In genomic region chrX:40099046-40099968, GRCh38 we compare ENCODE assay signal across 8 cellular contexts. TPM values are rescaled to one million over a fixed set of nuclear protein-coding genes. Genes with fewer than 3 reads are reported as not detected.
DNase-seq lines count a peak whose midpoint lies in the region; ATAC-seq and TF ChIP-seq lines count a peak whose summit lies in the region.

No MANE protein-coding gene starts in this region.

- H3K27me3 Mint-ChIP-seq in neural progenitor cell (ENCODE audit: insufficient read depth, low read depth) = peaks cover 11% of the 10 kb centered on the region

- H3K79me2 ChIP-seq in neural progenitor cell (ENCODE audit: low read depth) = peaks cover 38% of the 10 kb centered on the region

- DNase-seq in GDM1 (lab: John Stamatoyannopoulos, UW) = peak; percentile 19
- DNase-seq in HAP-1 (ENCODE audit: low spot score in 2 of 2) = peak; percentile 45 to 82
- peak; percentile 66 for DNase-seq in NCI-H1092 (lab: John Stamatoyannopoulos, UW)
- peak in 3 of 4 experiments; percentile 5 to 38 (median 18) for DNase-seq in activated CD4-positive, CD25-positive, alpha-beta regulatory T cell (lab: John Stamatoyannopoulos, UW)
- DNase-seq in epithelial cell of proximal tubule (ENCODE audit: low read depth) = no peak
- DNase-seq in neural progenitor cell (ENCODE audit: low spot score) = peak; percentile 59
- no peak for DNase-seq in mesenteric fat pad (ENCODE audit: low spot score)

- peaks cover 9% of the 10 kb centered on the region for H3K9me3 Mint-ChIP-seq in neural progenitor cell

- no peak overlapping the region for H2AFZ ChIP-seq in neural progenitor cell (replicated peaks)

- H3K27ac ChIP-seq in neural progenitor cell = no peak overlapping the region

- H3K36me3 ChIP-seq in HAP-1 (replicated peaks) (peaks cover 3% of the 10 kb centered on the region), neural progenitor cell (no peaks in the 10 kb centered on the region)

- in situ Hi-C loops in HAP-1 (cut with MboI; ENCODE audit: low sequenced_read_pairs) = no loop called here

- peaks cover 73% of the 10 kb centered on the region for H4K20me1 ChIP-seq in neural progenitor cell (ENCODE audit: low read depth)

- peak overlapping the region; percentile 92 for H3K4me2 ChIP-seq in neural progenitor cell

- TF ChIP-seq CTCF in epithelial cell of proximal tubule (conservative IDR thresholded peaks at IDR 0.05; ENCODE audit: low read depth, low read length) = no peak
- no peak for TF ChIP-seq CTCF in neural progenitor cell (IDR thresholded peaks at IDR 0.05)

- peak overlapping the region; percentile 83 for H3K4me3 Mint-ChIP-seq in neural progenitor cell

- H3K27ac Mint-ChIP-seq in neural progenitor cell = no peak overlapping the region

- no peaks in the 10 kb centered on the region for H3K36me3 Mint-ChIP-seq in neural progenitor cell

- no peak for ATAC-seq in HG03521 (IDR thresholded peaks at IDR 0.05; ENCODE audit: unreplicated experiment)

- H3K27me3 ChIP-seq in HAP-1 (ENCODE audit: low read depth) (no peaks in the 10 kb centered on the region), neural progenitor cell (peaks cover 68% of the 10 kb centered on the region)

- peaks cover 42% of the 10 kb centered on the region for H3K4me1 Mint-ChIP-seq in neural progenitor cell

- H3K4me3 ChIP-seq in HAP-1 (peak overlapping the region; percentile 64), epithelial cell of proximal tubule (ENCODE audit: low read depth, low read length) (peak overlapping the region; percentile 62), neural progenitor cell (peak overlapping the region; percentile 77)

- H3K4me1 ChIP-seq in HAP-1 (peaks cover 32% of the 10 kb centered on the region), neural progenitor cell (peaks cover 41% of the 10 kb centered on the region)

- H3F3A ChIP-seq in neural progenitor cell (ENCODE audit: low read depth) = peaks cover 54% of the 10 kb centered on the region

- H3K9ac ChIP-seq in neural progenitor cell = no peak overlapping the region

- no peaks in the 10 kb centered on the region for H3K9me3 ChIP-seq in HAP-1
- H3K9me3 ChIP-seq in neural progenitor cell (ENCODE audit: low read depth) = no peaks in the 10 kb centered on the region

RNA-seq across cellular contexts. Expression of gene BCOR, which starts 1.5 kb away (rescaled TPM):
- total RNA-seq in epithelial cell of proximal tubule (21.3 and 24.3 TPM in 2 replicates), neural progenitor cell (ENCODE audit: low replicate concordance) (29.5 and 32.4 TPM in 2 replicates), mesenteric fat pad (20.5 TPM)

Comparison
In these comparisons a context has a peak if more than half of its experiments do, and no peak if none do; other contexts are left out.
1. DNase-seq: peak in GDM1 (single experiment), HAP-1 (2 of 2), NCI-H1092 (single experiment), activated CD4-positive, CD25-positive, alpha-beta regulatory T cell (3 of 4) and neural progenitor cell (single experiment); none in epithelial cell of proximal tubule (single experiment) and mesenteric fat pad (single experiment).
2. Peak in every context shown above with its lines, with median percentiles within 50 percentile points of each other: H3K4me3 ChIP-seq.